In genomic region chr15:40901053-40901443, GRCh38 we compare ENCODE assay signal across 22 cellular contexts. TPM values are rescaled to one million over a fixed set of nuclear protein-coding genes. Genes with fewer than 3 reads are reported as not detected.
"Had no signal": no experiment of that assay in that cellular context is flagged by ENCODE, and none has a peak within 500 bp of the region (broad histone marks: within the 10 kb centered on the region; RNA-seq: fewer than 3 reads in every experiment).

No MANE protein-coding gene starts in this region.

- H3K27me3 ChIP-seq: brain microvascular endothelial cell, tibial nerve, uterus had no signal

- H3K4me3 Mint-ChIP-seq: activated CD4-positive, alpha-beta T cell treated with anti-CD3 and anti-CD28 coated beads, Interleukin-2, amount 10 ng/mL, durations not matched to agents 24 days and 14 days; activated CD8-positive, alpha-beta T cell treated with anti-CD3 and anti-CD28 coated beads for 36 hours; activated naive CD4-positive, alpha-beta T cell treated with anti-CD3 and anti-CD28 coated beads, Interleukin-2, amount 10 ng/mL, durations not matched to agents 7 days and 5 days; activated naive CD8-positive, alpha-beta T cell treated with anti-CD3 and anti-CD28 coated beads, Interleukin-2, amount 50 U/mL, for 24 hours; activated T-cell treated with anti-CD3 and anti-CD28 coated beads, Interleukin-2, amount 50 U/mL, for 24 hours; neural crest cell; stimulated activated naive CD8-positive, alpha-beta T cell treated with anti-CD3 and anti-CD28 coated beads, Interleukin-15, Interleukin-2, amounts not matched to agents 100 ng/mL and 50 ng/mL, for 24 hours had no signal

- DNase-seq: activated CD4-positive, alpha-beta T cell treated with anti-CD3 and anti-CD28 coated beads, Interleukin-2, amount 10 ng/mL, durations not matched to agents 24 days and 14 days; activated CD8-positive, alpha-beta T cell treated with anti-CD3 and anti-CD28 coated beads for 36 hours; activated effector memory CD4-positive, alpha-beta T cell treated with Interleukin-2 at 50 U/mL for 16 hours; activated naive CD4-positive, alpha-beta T cell treated with anti-CD3 and anti-CD28 coated beads, Interleukin-2, amount 10 ng/mL, durations not matched to agents 7 days and 5 days; activated naive CD8-positive, alpha-beta T cell treated with anti-CD3 and anti-CD28 coated beads, Interleukin-2, amount 50 U/mL, for 24 hours; activated T-cell treated with anti-CD3 and anti-CD28 coated beads, Interleukin-2, amount 50 U/mL, for 24 hours; anterior cingulate cortex; brain microvascular endothelial cell; cortex of kidney; head of caudate nucleus; kidney; left ventricle myocardium inferior; mammary epithelial cell; uterus had no signal

- H3K36me3 ChIP-seq: uterus had no signal

- H3K9me3 Mint-ChIP-seq: activated CD4-positive, alpha-beta T cell treated with anti-CD3 and anti-CD28 coated beads, Interleukin-2, amount 10 ng/mL, durations not matched to agents 24 days and 14 days; activated CD8-positive, alpha-beta T cell treated with anti-CD3 and anti-CD28 coated beads for 36 hours; activated naive CD4-positive, alpha-beta T cell treated with anti-CD3 and anti-CD28 coated beads, Interleukin-2, amount 10 ng/mL, durations not matched to agents 7 days and 5 days; activated naive CD8-positive, alpha-beta T cell treated with anti-CD3 and anti-CD28 coated beads, Interleukin-2, amount 50 U/mL, for 24 hours; activated T-cell treated with anti-CD3 and anti-CD28 coated beads, Interleukin-2, amount 50 U/mL, for 24 hours; neural crest cell; stimulated activated naive CD8-positive, alpha-beta T cell treated with anti-CD3 and anti-CD28 coated beads, Interleukin-15, Interleukin-2, amounts not matched to agents 100 ng/mL and 50 ng/mL, for 24 hours had no signal

- ATAC-seq: activated CD8-positive, alpha-beta T cell treated with anti-CD3 and anti-CD28 coated beads for 36 hours; activated naive CD8-positive, alpha-beta T cell treated with anti-CD3 and anti-CD28 coated beads, Interleukin-2, amount 50 U/mL, for 24 hours; right cardiac atrium had no signal

- H3K27ac ChIP-seq: brain microvascular endothelial cell, left ventricle myocardium inferior, prostate gland, skin epidermis, tibial nerve, uterus had no signal

- H3K9me3 ChIP-seq: left ventricle myocardium inferior, prostate gland, tibial nerve, uterus had no signal

- FAIRE-seq: endometrium, frontal cortex, kidney had no signal

- H3K27me3 Mint-ChIP-seq: activated CD4-positive, alpha-beta T cell treated with anti-CD3 and anti-CD28 coated beads, Interleukin-2, amount 10 ng/mL, durations not matched to agents 24 days and 14 days; activated CD8-positive, alpha-beta T cell treated with anti-CD3 and anti-CD28 coated beads for 36 hours; activated naive CD4-positive, alpha-beta T cell treated with anti-CD3 and anti-CD28 coated beads, Interleukin-2, amount 10 ng/mL, durations not matched to agents 7 days and 5 days; activated naive CD8-positive, alpha-beta T cell treated with anti-CD3 and anti-CD28 coated beads, Interleukin-2, amount 50 U/mL, for 24 hours; activated T-cell treated with anti-CD3 and anti-CD28 coated beads, Interleukin-2, amount 50 U/mL, for 24 hours; stimulated activated naive CD8-positive, alpha-beta T cell treated with anti-CD3 and anti-CD28 coated beads, Interleukin-15, Interleukin-2, amounts not matched to agents 100 ng/mL and 50 ng/mL, for 24 hours had no signal

- H3K4me3 ChIP-seq: left ventricle myocardium inferior, prostate gland, skin epidermis, tibial nerve, uterus had no signal

- H3K27ac Mint-ChIP-seq: activated CD4-positive, alpha-beta T cell treated with anti-CD3 and anti-CD28 coated beads, Interleukin-2, amount 10 ng/mL, durations not matched to agents 24 days and 14 days; activated CD8-positive, alpha-beta T cell treated with anti-CD3 and anti-CD28 coated beads for 36 hours; activated naive CD4-positive, alpha-beta T cell treated with anti-CD3 and anti-CD28 coated beads, Interleukin-2, amount 10 ng/mL, durations not matched to agents 7 days and 5 days; activated naive CD8-positive, alpha-beta T cell treated with anti-CD3 and anti-CD28 coated beads, Interleukin-2, amount 50 U/mL, for 24 hours; activated T-cell treated with anti-CD3 and anti-CD28 coated beads, Interleukin-2, amount 50 U/mL, for 24 hours; stimulated activated naive CD8-positive, alpha-beta T cell treated with anti-CD3 and anti-CD28 coated beads, Interleukin-15, Interleukin-2, amounts not matched to agents 100 ng/mL and 50 ng/mL, for 24 hours had no signal

RNA-seq across cellular contexts. Expression of gene RHOV, which starts 27.0 kb away (rescaled TPM):
- total RNA-seq: left ventricle myocardium inferior, right cardiac atrium had no signal
- polyA plus RNA-seq: right cardiac atrium had no signal

RNA-seq across cellular contexts. Expression of gene DLL4, which starts 28.1 kb away (rescaled TPM):
- total RNA-seq: activated CD4-positive, alpha-beta T cell treated with anti-CD3 and anti-CD28 coated beads, Interleukin-2, amount 10 ng/mL, durations not matched to agents 24 days and 14 days; activated CD8-positive, alpha-beta T cell treated with anti-CD3 and anti-CD28 coated beads for 36 hours had no signal
- polyA plus RNA-seq: mammary epithelial cell had no signal
